21 cellular contexts compared by ENCODE assay signal in genomic region chr2:106336740-106337139, GRCh38.
"Had no signal": no experiment of that assay in that cellular context is flagged by ENCODE, and none has a peak within 500 bp of the region (broad histone marks: within the 10 kb centered on the region; RNA-seq: fewer than 3 reads in every experiment).

No MANE protein-coding gene starts in this region.

- H3K36me3 ChIP-seq: adrenal gland, ascending aorta, brain microvascular endothelial cell, esophagus muscularis mucosa, stomach, suprapubic skin, tibial nerve had no signal

- DNase-seq: activated CD8-positive, alpha-beta memory T cell treated with anti-CD3 and anti-CD28 coated beads, Interleukin-2, amount 50 U/mL, for 48 hours; activated naive CD4-positive, alpha-beta T cell; activated T-cell treated with anti-CD3 and anti-CD28 coated beads, Interleukin-2, amount 50 U/mL, for 4 hours; adrenal gland; brain microvascular endothelial cell; glutamatergic neuron; hypothalamus; stimulated activated CD4-positive, alpha-beta T cell treated with anti-CD3 and anti-CD28 coated beads, Interleukin-15, amount 100 ng/mL, for 24 hours; stomach; T1000 had no signal

- FAIRE-seq: frontal cortex had no signal

- H3K4me1 ChIP-seq: ascending aorta, stomach, suprapubic skin, tibial nerve had no signal

- H3K27me3 ChIP-seq: adrenal gland, ascending aorta, brain microvascular endothelial cell, esophagus muscularis mucosa, stomach, suprapubic skin, tibial nerve had no signal

- H3K27ac ChIP-seq: adrenal gland, ascending aorta, brain microvascular endothelial cell, coronary artery, esophagus muscularis mucosa, stomach, suprapubic skin, tibial nerve had no signal

- ATAC-seq: activated T-cell treated with anti-CD3 and anti-CD28 coated beads, Interleukin-2, amount 50 U/mL, for 4 hours; natural killer cell treated with Interleukin-12 subunit alpha and Interleukin-12 subunit beta and Interleukin-15 and Interleukin-18, amount 100 ng/mL, for 72 hours; sciatic nerve; stimulated activated memory B cell treated with anti-CD40 and anti-IgM and Interleukin-4, amounts not matched to agents 10 μg/mL and 1 μg/mL and 100 μg/mL, for 72 hours; WTC11 had no signal

- H3K9me3 ChIP-seq: adrenal gland, ascending aorta, esophagus muscularis mucosa, stomach, suprapubic skin, tibial nerve had no signal

- H3K4me3 ChIP-seq: adrenal gland, ascending aorta, coronary artery, esophagus muscularis mucosa, smooth muscle cell, stomach, suprapubic skin, tibial nerve had no signal
